29 cellular contexts compared by ENCODE assay signal in the genomic region with DNA sequence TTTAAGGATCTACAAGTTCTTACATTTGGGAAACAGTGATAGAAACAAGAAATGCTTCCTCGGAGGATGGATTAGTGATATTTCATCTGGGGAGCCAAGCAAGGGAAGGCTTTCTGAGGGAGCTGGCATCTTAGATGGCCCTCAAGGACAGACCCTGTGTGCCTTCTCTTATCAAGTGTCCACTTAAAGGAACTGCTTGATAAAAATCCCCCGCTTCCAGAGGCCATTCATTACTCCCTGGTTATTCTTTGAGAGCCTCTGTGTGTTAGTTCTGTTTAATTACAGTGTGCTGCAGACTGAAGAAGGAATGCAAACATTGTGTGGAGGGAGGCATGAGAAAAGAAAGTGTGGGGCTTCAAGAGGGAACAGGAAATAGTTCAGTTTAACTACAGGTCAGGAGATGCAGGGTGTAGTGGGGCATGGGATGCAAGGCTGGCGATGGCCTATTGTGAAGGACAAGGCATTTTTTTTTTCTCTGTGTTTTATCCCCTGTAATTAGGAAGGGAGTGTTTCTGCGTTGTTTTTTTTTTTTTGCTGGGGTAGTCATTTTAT.
DNase-seq lines count a peak whose midpoint lies in the region; ATAC-seq, FAIRE-seq and TF ChIP-seq lines count a peak whose summit lies in the region.
"Had no signal": no experiment of that assay in that cellular context is flagged by ENCODE, and none has a peak within 500 bp of the region (broad histone marks: within the 10 kb centered on the region; RNA-seq: fewer than 3 reads in every experiment).

No MANE protein-coding gene starts in this region.

- intact Hi-C loops in K562 (cut with micrococcal nuclease) = no loop called here

- peak overlapping the region; percentile 7 for H3K27ac Mint-ChIP-seq in neural crest cell (ENCODE audit: unreplicated experiment)
- no peak overlapping the region for H3K27ac Mint-ChIP-seq in activated naive CD8-positive, alpha-beta T cell treated with anti-CD3 and anti-CD28 coated beads for 36 hours
- H3K27ac Mint-ChIP-seq: T-helper 1 cell treated with Interleukin-12 subunit alpha and Interleukin-12 subunit beta and Interleukin-4 antibody, amounts not matched to agents 30 μg/mL and 1 μg/mL, for 36 hours had no signal

- no TSS peak for BruUV-seq in K562 (replicated peaks; lab: Mats Ljungman, UMichigan)

- CTCF ChIA-PET in K562 (lab: Yijun Ruan, JAX; ENCODE audit: low intra/inter-chr PET ratio) = no interaction called here

- H3K4me2 ChIP-seq in K562 (ENCODE audit: insufficient read depth, low read length) = no peak overlapping the region

- 18% methylated on average over 4 of the region's 4 CpGs for WGBS in K562 (ENCODE audit: insufficient coverage, low coverage, missing lambda C conversion rate)

- no peaks in the 10 kb centered on the region for H4K20me1 ChIP-seq in K562 (replicated peaks; ENCODE audit: control insufficient read depth, insufficient read depth, low read length)

- no peak for FAIRE-seq in K562 (lab: Jason Lieb, UNC)
- FAIRE-seq: kidney had no signal

- no peak for TF ChIP-seq EP300 in K562 (IDR thresholded peaks at IDR 0.05; ENCODE audit: low read length)

- no peaks in the 10 kb centered on the region for H3K36me3 ChIP-seq in K562 (ENCODE audit: control insufficient read depth, insufficient read depth, low read length)
- H3K36me3 ChIP-seq: lower lobe of right lung, Peyer's patch, sigmoid colon, SJSA1, stomach, tibial nerve had no signal

- H3K4me3 Mint-ChIP-seq in neural crest cell = peak overlapping the region; percentile 26
- no peak overlapping the region for H3K4me3 Mint-ChIP-seq in activated naive CD8-positive, alpha-beta T cell treated with anti-CD3 and anti-CD28 coated beads for 36 hours
- H3K4me3 Mint-ChIP-seq: T-helper 1 cell treated with Interleukin-12 subunit alpha and Interleukin-12 subunit beta and Interleukin-4 antibody, amounts not matched to agents 30 μg/mL and 1 μg/mL, for 36 hours had no signal

- no peaks in the 10 kb centered on the region for H3K27me3 ChIP-seq in K562 (ENCODE audit: control insufficient read depth in 2 of 2, insufficient read depth in 2 of 2, low read length in 2 of 2)
- H3K27me3 ChIP-seq: Peyer's patch, sigmoid colon, SJSA1, stomach, tibial nerve had no signal

- H2AFZ ChIP-seq in K562 (ENCODE audit: low read depth, low read length) = no peak overlapping the region; the same call in 1 of the 2 replicates

- TF ChIP-seq CTCF in K562 (IDR thresholded peaks at IDR 0.05 in 2 of 3, conservative IDR thresholded peaks at IDR 0.05 in 1 of 3; ENCODE audit: insufficient read depth in 2 of 3, low read depth in 1 of 3, low read length in 3 of 3) = no peak
- no peak for TF ChIP-seq CTCF in neural crest cell (conservative IDR thresholded peaks at IDR 0.05)

- no peak overlapping the region for H3K9ac ChIP-seq in K562 (ENCODE audit: insufficient read depth in 1 of 2, low read depth in 2 of 2, low read length in 2 of 2)

- peaks cover 45% of the 10 kb centered on the region for H3K4me1 Mint-ChIP-seq in neural crest cell
- H3K4me1 Mint-ChIP-seq in activated naive CD8-positive, alpha-beta T cell treated with anti-CD3 and anti-CD28 coated beads for 36 hours = no peaks in the 10 kb centered on the region

- H3K9me1 ChIP-seq in K562 (ENCODE audit: control insufficient read depth, insufficient read depth, low read length) = no peaks in the 10 kb centered on the region

- H3K9me3 Mint-ChIP-seq in neural crest cell = peaks cover 6% of the 10 kb centered on the region
- no peaks in the 10 kb centered on the region for H3K9me3 Mint-ChIP-seq in activated naive CD8-positive, alpha-beta T cell treated with anti-CD3 and anti-CD28 coated beads for 36 hours
- H3K9me3 Mint-ChIP-seq: T-helper 1 cell treated with Interleukin-12 subunit alpha and Interleukin-12 subunit beta and Interleukin-4 antibody, amounts not matched to agents 30 μg/mL and 1 μg/mL, for 36 hours had no signal

- H3K4me1 ChIP-seq in K562 (replicated peaks in 1 of 2; ENCODE audit: control insufficient read depth in 2 of 2, insufficient read depth in 2 of 2, low read length in 2 of 2) = peaks cover 0 to 8% of the 10 kb centered on the region in 2 experiments; a peak in 2 of 5 replicates
- H3K4me1 ChIP-seq: lower lobe of right lung, Peyer's patch, sigmoid colon, SJSA1, stomach, tibial nerve had no signal

- no peak overlapping the region for H3K27ac ChIP-seq in K562 (ENCODE audit: extremely low read depth, low read depth, low read length)
- H3K27ac ChIP-seq: C4-2B, lower lobe of right lung, Peyer's patch, sigmoid colon, SJSA1, stomach, tibial nerve had no signal

- no peaks in the 10 kb centered on the region for H3K27me3 Mint-ChIP-seq in neural crest cell (ENCODE audit: low read depth)
- H3K27me3 Mint-ChIP-seq in activated naive CD8-positive, alpha-beta T cell treated with anti-CD3 and anti-CD28 coated beads for 36 hours = peaks cover 10% of the 10 kb centered on the region

- no peak overlapping the region for H3K4me3 ChIP-seq in K562
- H3K4me3 ChIP-seq: lower lobe of right lung, mucosa of descending colon, Peyer's patch, sigmoid colon, SJSA1, stomach, tibial nerve had no signal

- no peaks in the 10 kb centered on the region for H3K36me3 Mint-ChIP-seq in neural crest cell (ENCODE audit: low read depth)
- no peaks in the 10 kb centered on the region for H3K36me3 Mint-ChIP-seq in activated naive CD8-positive, alpha-beta T cell treated with anti-CD3 and anti-CD28 coated beads for 36 hours

- POLR2A ChIA-PET in K562 (lab: Yijun Ruan, JAX) = interaction anchor here (0.7 to 1.9 kb wide), 3 partner anchors 8 to 575 kb away, joined by 3 to 7 read pairs (median 4); no protein-coding TSS in a partner anchor

- ATAC-seq in K562 = no peak
- ATAC-seq: HCT116, lower lobe of right lung, mucosa of descending colon had no signal

- no peak for TF ChIP-seq RAD21 in K562 (CRISPR knock-in tag; conservative IDR thresholded peaks at IDR 0.05 in 1 of 2, IDR thresholded peaks at IDR 0.05 in 1 of 2)

- DNase-seq in DMS79 treated with DMSO at 0.1 percent for 48 hours (lab: John Stamatoyannopoulos, UW) = peak; percentile 84
- DNase-seq in NCI-H1417 treated with DMSO at 0.1 percent for 48 hours (lab: John Stamatoyannopoulos, UW) = peak; percentile 78
- DNase-seq in K562 (ENCODE audit: extremely low read depth in 1 of 4, low spot score in 3 of 4) = no peak
- DNase-seq in neural crest cell (ENCODE audit: low read depth, low spot score) = no peak
- no peak for DNase-seq in kidney glomerular epithelial cell (lab: John Stamatoyannopoulos, UW)
- DNase-seq in AG08395 (ENCODE audit: low spot score) = no peak
- DNase-seq in NCI-H1694 (lab: John Stamatoyannopoulos, UW) = no peak
- no peak for DNase-seq in activated naive CD8-positive, alpha-beta T cell treated with anti-CD3 and anti-CD28 coated beads for 36 hours
- DNase-seq: activated CD4-positive, alpha-beta T cell treated with anti-CD3 and anti-CD28 coated beads for 48 hours; activated naive CD4-positive, alpha-beta T cell treated with Interleukin-2 at 50 U/mL for 16 hours; activated T-cell treated with anti-CD3 and anti-CD28 coated beads, Interleukin-2, amount 50 U/mL, for 48 hours; amygdala; cortex of kidney; kidney; lower lobe of right lung; MM.1S; mucosa of descending colon; NCI-H2029; NCI-H446; Peyer's patch; posterior cingulate gyrus; sigmoid colon; stimulated activated CD4-positive, alpha-beta T cell treated with anti-CD3 and anti-CD28 coated beads, Interleukin-15, amount 100 ng/mL, for 24 hours; stomach had no signal

- in situ Hi-C loops in K562 (cut with MboI) = no loop called here

- no peaks in the 10 kb centered on the region; the same call in 1 of the 2 replicates for H3K9me3 ChIP-seq in K562 (replicated peaks; ENCODE audit: control insufficient read depth, insufficient read depth, low read depth, low read length)
- H3K9me3 ChIP-seq: lower lobe of right lung, mucosa of descending colon, Peyer's patch, sigmoid colon, SJSA1, stomach, tibial nerve had no signal

- TF ChIP-seq POLR2A in K562 (conservative IDR thresholded peaks at IDR 0.05) = no peak

- H3K79me2 ChIP-seq in K562 (ENCODE audit: control insufficient read depth, insufficient read depth, low read length) = no peaks in the 10 kb centered on the region

TF ChIP-seq in K562, 482 proteins besides CTCF, POLR2A, EP300 and RAD21 (continues in another document):
- TF ChIP-seq, protein P1, sequence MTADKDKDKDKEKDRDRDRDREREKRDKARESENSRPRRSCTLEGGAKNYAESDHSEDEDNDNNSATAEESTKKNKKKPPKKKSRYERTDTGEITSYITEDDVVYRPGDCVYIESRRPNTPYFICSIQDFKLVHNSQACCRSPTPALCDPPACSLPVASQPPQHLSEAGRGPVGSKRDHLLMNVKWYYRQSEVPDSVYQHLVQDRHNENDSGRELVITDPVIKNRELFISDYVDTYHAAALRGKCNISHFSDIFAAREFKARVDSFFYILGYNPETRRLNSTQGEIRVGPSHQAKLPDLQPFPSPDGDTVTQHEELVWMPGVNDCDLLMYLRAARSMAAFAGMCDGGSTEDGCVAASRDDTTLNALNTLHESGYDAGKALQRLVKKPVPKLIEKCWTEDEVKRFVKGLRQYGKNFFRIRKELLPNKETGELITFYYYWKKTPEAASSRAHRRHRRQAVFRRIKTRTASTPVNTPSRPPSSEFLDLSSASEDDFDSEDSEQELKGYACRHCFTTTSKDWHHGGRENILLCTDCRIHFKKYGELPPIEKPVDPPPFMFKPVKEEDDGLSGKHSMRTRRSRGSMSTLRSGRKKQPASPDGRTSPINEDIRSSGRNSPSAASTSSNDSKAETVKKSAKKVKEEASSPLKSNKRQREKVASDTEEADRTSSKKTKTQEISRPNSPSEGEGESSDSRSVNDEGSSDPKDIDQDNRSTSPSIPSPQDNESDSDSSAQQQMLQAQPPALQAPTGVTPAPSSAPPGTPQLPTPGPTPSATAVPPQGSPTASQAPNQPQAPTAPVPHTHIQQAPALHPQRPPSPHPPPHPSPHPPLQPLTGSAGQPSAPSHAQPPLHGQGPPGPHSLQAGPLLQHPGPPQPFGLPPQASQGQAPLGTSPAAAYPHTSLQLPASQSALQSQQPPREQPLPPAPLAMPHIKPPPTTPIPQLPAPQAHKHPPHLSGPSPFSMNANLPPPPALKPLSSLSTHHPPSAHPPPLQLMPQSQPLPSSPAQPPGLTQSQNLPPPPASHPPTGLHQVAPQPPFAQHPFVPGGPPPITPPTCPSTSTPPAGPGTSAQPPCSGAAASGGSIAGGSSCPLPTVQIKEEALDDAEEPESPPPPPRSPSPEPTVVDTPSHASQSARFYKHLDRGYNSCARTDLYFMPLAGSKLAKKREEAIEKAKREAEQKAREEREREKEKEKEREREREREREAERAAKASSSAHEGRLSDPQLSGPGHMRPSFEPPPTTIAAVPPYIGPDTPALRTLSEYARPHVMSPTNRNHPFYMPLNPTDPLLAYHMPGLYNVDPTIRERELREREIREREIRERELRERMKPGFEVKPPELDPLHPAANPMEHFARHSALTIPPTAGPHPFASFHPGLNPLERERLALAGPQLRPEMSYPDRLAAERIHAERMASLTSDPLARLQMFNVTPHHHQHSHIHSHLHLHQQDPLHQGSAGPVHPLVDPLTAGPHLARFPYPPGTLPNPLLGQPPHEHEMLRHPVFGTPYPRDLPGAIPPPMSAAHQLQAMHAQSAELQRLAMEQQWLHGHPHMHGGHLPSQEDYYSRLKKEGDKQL (CRISPR knock-in tag; IDR thresholded peaks at IDR 0.05; ENCODE audit: borderline replicate concordance) = no peak
- no peak for TF ChIP-seq NR1H2 (CRISPR knock-in tag; IDR thresholded peaks at IDR 0.05)

Comparison
In these comparisons a context has a peak if more than half of its experiments do, and no peak if none do; other contexts are left out.
1. DNase-seq: peak in DMS79 treated with DMSO at 0.1 percent for 48 hours (single experiment) and NCI-H1417 treated with DMSO at 0.1 percent for 48 hours (single experiment); none in K562 (0 of 4), neural crest cell (single experiment), kidney glomerular epithelial cell (single experiment), AG08395 (single experiment), NCI-H1694 (single experiment) and activated naive CD8-positive, alpha-beta T cell treated with anti-CD3 and anti-CD28 coated beads for 36 hours (single experiment).